Comparison of ENCODE assay signal across 10 cellular contexts in the genomic region with DNA sequence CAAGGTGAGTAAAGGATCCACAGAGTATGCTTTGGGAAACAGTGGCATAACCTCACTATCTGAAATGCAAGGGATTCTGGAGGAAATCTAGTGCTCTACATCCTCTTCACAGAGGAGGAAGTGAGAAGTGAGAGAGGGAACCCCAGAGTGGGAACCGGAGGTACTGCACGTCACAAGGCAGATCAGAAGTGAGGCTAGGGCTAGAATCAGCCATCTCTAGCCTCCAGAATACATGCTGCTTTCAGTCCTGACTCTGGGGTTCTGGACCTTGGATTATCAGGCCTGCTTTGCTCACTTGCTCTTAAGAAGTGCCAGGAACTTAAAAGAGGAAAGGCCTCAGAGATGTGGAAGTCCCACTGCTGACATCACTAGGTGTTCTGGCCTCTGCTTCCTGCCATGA. TPM values are rescaled to one million over a fixed set of nuclear protein-coding genes. Genes with fewer than 3 reads are reported as not detected.
DNase-seq lines count a peak whose midpoint lies in the region; ATAC-seq and TF ChIP-seq lines count a peak whose summit lies in the region.
"Had no signal": no experiment of that assay in that cellular context is flagged by ENCODE, and none has a peak within 500 bp of the region (broad histone marks: within the 10 kb centered on the region; RNA-seq: fewer than 3 reads in every experiment).

No MANE protein-coding gene starts in this region.

- no peaks in the 10 kb centered on the region for H3K4me1 Mint-ChIP-seq in activated T-helper 17 cell treated with anti-CD3 and anti-CD28 coated beads, Interleukin-2, amount 50 U/mL, for 72 hours
- no peaks in the 10 kb centered on the region for H3K4me1 Mint-ChIP-seq in Calu3 (ENCODE audit: low read depth, unreplicated experiment)
- H3K4me1 Mint-ChIP-seq: CD4-positive, CD25-positive, alpha-beta regulatory T cell had no signal

- no peaks in the 10 kb centered on the region for H3K36me3 Mint-ChIP-seq in activated T-helper 17 cell treated with anti-CD3 and anti-CD28 coated beads, Interleukin-2, amount 50 U/mL, for 72 hours (ENCODE audit: low read depth)
- H3K36me3 Mint-ChIP-seq in Calu3 (ENCODE audit: insufficient read depth, unreplicated experiment): no peaks in the 10 kb centered on the region
- H3K36me3 Mint-ChIP-seq: CD4-positive, CD25-positive, alpha-beta regulatory T cell had no signal

- CTCF ChIA-PET in Calu3 (lab: Charles Lee): no interaction called here

- intact Hi-C loops in head of caudate nucleus (cut with DNase I): no loop called here
- intact Hi-C loops in Calu3 (cut with micrococcal nuclease; ENCODE audit: unreplicated experiment): no loop called here

- TF ChIP-seq CTCF in Calu3 (IDR thresholded peaks at IDR 0.05; ENCODE audit: unreplicated experiment): no peak

- H3K9me3 Mint-ChIP-seq in activated T-helper 17 cell treated with anti-CD3 and anti-CD28 coated beads, Interleukin-2, amount 50 U/mL, for 72 hours: no peaks in the 10 kb centered on the region
- no peaks in the 10 kb centered on the region for H3K9me3 Mint-ChIP-seq in Calu3 (ENCODE audit: low read depth, unreplicated experiment)

- no TSS peak for BruUV-seq in Calu3 (replicated peaks; lab: Mats Ljungman, UMichigan)

- no peak overlapping the region for H3K27ac Mint-ChIP-seq in activated T-helper 17 cell treated with anti-CD3 and anti-CD28 coated beads, Interleukin-2, amount 50 U/mL, for 72 hours
- no peak overlapping the region for H3K27ac Mint-ChIP-seq in Calu3 (ENCODE audit: unreplicated experiment)

- DNase-seq in head of caudate nucleus (peak in 26 of 42 donors; percentile 11 to 52 (median 36)), NCI-H1092 (lab: John Stamatoyannopoulos, UW) (no peak), Calu3 (no peak)
- DNase-seq in activated T-cell treated with anti-CD3 and anti-CD28 coated beads, Interleukin-2, amount 50 U/mL, for 1 hour: no peak
- DNase-seq: CD4-positive, CD25-positive, alpha-beta regulatory T cell; effector CD8-positive, alpha-beta T cell had no signal

- ATAC-seq in GM18498 (IDR thresholded peaks at IDR 0.05; ENCODE audit: unreplicated experiment) (peak; percentile 91), GM21529 (IDR thresholded peaks at IDR 0.05; ENCODE audit: unreplicated experiment) (peak; percentile 93), HG03520 (IDR thresholded peaks at IDR 0.05; ENCODE audit: unreplicated experiment) (peak; percentile 98)
- no peak for ATAC-seq in activated T-helper 17 cell treated with anti-CD3 and anti-CD28 coated beads, Interleukin-2, amount 50 U/mL, for 72 hours (replicated peaks)

- no peaks in the 10 kb centered on the region for H3K27me3 Mint-ChIP-seq in activated T-helper 17 cell treated with anti-CD3 and anti-CD28 coated beads, Interleukin-2, amount 50 U/mL, for 72 hours
- peaks cover 19% of the 10 kb centered on the region for H3K27me3 Mint-ChIP-seq in Calu3 (ENCODE audit: unreplicated experiment)

- no peak overlapping the region for H3K4me3 Mint-ChIP-seq in activated T-helper 17 cell treated with anti-CD3 and anti-CD28 coated beads, Interleukin-2, amount 50 U/mL, for 72 hours
- H3K4me3 Mint-ChIP-seq in Calu3 (ENCODE audit: low read depth, unreplicated experiment): no peak overlapping the region
- H3K4me3 Mint-ChIP-seq: CD4-positive, CD25-positive, alpha-beta regulatory T cell had no signal

RNA-seq across cellular contexts. Expression of a gene that starts 25.7 kb away (rescaled TPM):
- under 1 TPM; 0.13 to 0.30 TPM for total RNA-seq in activated T-helper 17 cell treated with anti-CD3 and anti-CD28 coated beads, Interleukin-2, amount 50 U/mL, for 72 hours
- 12.5 and 12.8 TPM in 2 replicates for total RNA-seq in Calu3 (2022)
- total RNA-seq: CD4-positive, CD25-positive, alpha-beta regulatory T cell had no signal

RNA-seq across cellular contexts. Expression of a gene that starts 55.6 kb away (rescaled TPM):
- not detected for total RNA-seq in activated T-helper 17 cell treated with anti-CD3 and anti-CD28 coated beads, Interleukin-2, amount 50 U/mL, for 72 hours
- total RNA-seq in Calu3 (2022): 5.5 and 7.6 TPM in 2 replicates

Comparison
In these comparisons a context has a peak if more than half of its experiments do, and no peak if none do; other contexts are left out.
1. DNase-seq: peak in head of caudate nucleus (26 of 42); none in activated T-cell treated with anti-CD3 and anti-CD28 coated beads, Interleukin-2, amount 50 U/mL, for 1 hour (single experiment), NCI-H1092 (single experiment) and Calu3 (single experiment).
2. RNA of a gene that starts 25.7 kb away (total RNA-seq): 12.5 to 12.8 TPM in Calu3; 0.13 to 0.30 TPM in activated T-helper 17 cell treated with anti-CD3 and anti-CD28 coated beads, Interleukin-2, amount 50 U/mL, for 72 hours; every median in the first group is over 10 times any median in the second.